11 cellular contexts compared by ENCODE assay signal in genomic region chr18:42025491-42025890, GRCh38.
A peak's percentile ranks its signal among the peaks of the same experiment; 100 is the strongest.
DNase-seq lines count a peak whose midpoint lies in the region; ATAC-seq and TF ChIP-seq lines count a peak whose summit lies in the region.
"Had no signal": no experiment of that assay in that cellular context is flagged by ENCODE, and none has a peak within 500 bp of the region (broad histone marks: within the 10 kb centered on the region; RNA-seq: fewer than 3 reads in every experiment).

No MANE protein-coding gene starts in this region.

- no peak for DNase-seq in naive thymus-derived CD8-positive, alpha-beta T cell
- DNase-seq in RWPE1 (ENCODE audit: low spot score), result no peak
- DNase-seq in activated CD4-positive, alpha-beta T cell treated with anti-CD3 and anti-CD28 coated beads for 1 hour, result no peak
- no peak for DNase-seq in activated CD4-positive, alpha-beta T cell treated with anti-CD3 and anti-CD28 coated beads, Interleukin-2, amount 50 U/mL, for 48 hours
- DNase-seq: central memory CD4-positive, alpha-beta T cell; esophagus squamous epithelium; NCI-H1930; stimulated activated naive CD4-positive, alpha-beta T cell had no signal

- H3K4me1 Mint-ChIP-seq in naive thymus-derived CD8-positive, alpha-beta T cell, result peaks cover 0 to 12% (median 6%) of the 10 kb centered on the region in 4 donors

- CTCF ChIA-PET in RWPE1 (lab: Yijun Ruan, JAX), result no interaction called here

- peak overlapping the region in 6 of 10 donors; percentile 2 to 55 (median 36) for H3K27ac Mint-ChIP-seq in naive thymus-derived CD8-positive, alpha-beta T cell

- TF ChIP-seq CTCF in RWPE1 (conservative IDR thresholded peaks at IDR 0.05; ENCODE audit: low read depth), result no peak

- H3K9me3 Mint-ChIP-seq in naive thymus-derived CD8-positive, alpha-beta T cell, result no peaks in the 10 kb centered on the region

- no peaks in the 10 kb centered on the region for H3K27me3 Mint-ChIP-seq in naive thymus-derived CD8-positive, alpha-beta T cell

- POLR2A ChIA-PET in naive thymus-derived CD8-positive, alpha-beta T cell (lab: Charles Lee), result no interaction called here
- POLR2A ChIA-PET in RWPE1 (lab: Yijun Ruan, JAX; ENCODE audit: low non-redundant PET), result no interaction called here

- no peak overlapping the region for H3K4me3 Mint-ChIP-seq in naive thymus-derived CD8-positive, alpha-beta T cell

- peaks cover 0 to 54% (median 21%) of the 10 kb centered on the region in 3 donors for H3K36me3 Mint-ChIP-seq in naive thymus-derived CD8-positive, alpha-beta T cell

- ATAC-seq in GM19023 (IDR thresholded peaks at IDR 0.05; ENCODE audit: unreplicated experiment) (peak; percentile 19), GM21737 (IDR thresholded peaks at IDR 0.05; ENCODE audit: unreplicated experiment) (peak; percentile 17), HG03280 (IDR thresholded peaks at IDR 0.05; ENCODE audit: unreplicated experiment) (peak; percentile 28)
- ATAC-seq in naive thymus-derived CD8-positive, alpha-beta T cell, result no peak

- no peak overlapping the region for H3K27ac ChIP-seq in RWPE1
- H3K27ac ChIP-seq: esophagus squamous epithelium had no signal

Comparison
In these comparisons a context has a peak if more than half of its experiments do, and no peak if none do; other contexts are left out.
1. ATAC-seq: peak in GM19023 (single experiment), GM21737 (single experiment) and HG03280 (single experiment); none in naive thymus-derived CD8-positive, alpha-beta T cell (0 of 2).